Comparison of ENCODE assay signal across 8 cellular contexts in genomic region chr3:57596495-57597239, GRCh38. TPM values are rescaled to one million over a fixed set of nuclear protein-coding genes. Genes with fewer than 3 reads are reported as not detected.
DNase-seq lines count a peak whose midpoint lies in the region; ATAC-seq and TF ChIP-seq lines count a peak whose summit lies in the region.

No MANE protein-coding gene starts in this region.

- no peaks in the 10 kb centered on the region for H3K9me3 ChIP-seq in CD4-positive, alpha-beta T cell (ENCODE audit: control insufficient read depth, low read length)
- H3K9me3 ChIP-seq in left lung, result no peaks in the 10 kb centered on the region

- CTCF ChIA-PET in CD4-positive, alpha-beta T cell (lab: Charles Lee), result interaction anchor here (1.1 to 1.5 kb wide), 5 partner anchors 19 to 199 kb away, joined by 3 to 8 read pairs (median 4); partner anchors contain the start of genes PDE12 and SLMAP

- H3K36me3 Mint-ChIP-seq in CD4-positive, alpha-beta T cell (ENCODE audit: low read depth), result peaks cover 51% of the 10 kb centered on the region
- peaks cover 34% of the 10 kb centered on the region for H3K36me3 Mint-ChIP-seq in activated CD4-positive, alpha-beta T cell treated with anti-CD3 and anti-CD28 coated beads, Interleukin-2, amount 10 ng/mL, durations not matched to agents 24 days and 14 days (ENCODE audit: low read depth)
- peaks cover 48% of the 10 kb centered on the region for H3K36me3 Mint-ChIP-seq in dendritic cell treated with granulocyte-macrophage colony-stimulating factor and Interleukin-4, amounts not matched to agents 40 ng/mL and 50 ng/mL, for 4 days (ENCODE audit: low read depth)

- H3K27me3 ChIP-seq in CD4-positive, alpha-beta T cell (ENCODE audit: control insufficient read depth, insufficient read depth, low read length), result no peaks in the 10 kb centered on the region
- no peaks in the 10 kb centered on the region for H3K27me3 ChIP-seq in left lung

- H3K36me3 ChIP-seq in left lung, result peaks cover 0 to 6% of the 10 kb centered on the region in 2 donors

- DNase-seq in CD4-positive, alpha-beta T cell, result peak; percentile 22 to 62 (median 41)
- DNase-seq in NB4 (ENCODE audit: low read depth), result peak; percentile 89
- peak; percentile 92 for DNase-seq in activated CD4-positive, alpha-beta T cell treated with anti-CD3 and anti-CD28 coated beads, Interleukin-2, amount 10 ng/mL, durations not matched to agents 24 days and 14 days
- peak; percentile 88 to 95 for DNase-seq in left lung
- peak; percentile 58 to 69 for DNase-seq in stimulated activated CD4-positive, alpha-beta T cell treated with anti-CD3 and anti-CD28 coated beads, Interleukin-2, amount 100 ng/mL, for 24 hours
- DNase-seq in NCI-H1436 (lab: John Stamatoyannopoulos, UW), result no peak

- H3K4me3 Mint-ChIP-seq in CD4-positive, alpha-beta T cell, result peak overlapping the region; percentile 85
- H3K4me3 Mint-ChIP-seq in activated CD4-positive, alpha-beta T cell treated with anti-CD3 and anti-CD28 coated beads, Interleukin-2, amount 10 ng/mL, durations not matched to agents 24 days and 14 days, result peak overlapping the region; percentile 87
- H3K4me3 Mint-ChIP-seq in dendritic cell treated with granulocyte-macrophage colony-stimulating factor and Interleukin-4, amounts not matched to agents 40 ng/mL and 50 ng/mL, for 4 days, result peak overlapping the region; percentile 86

- peaks cover 35 to 57% of the 10 kb centered on the region in 2 donors for H3K4me1 ChIP-seq in left lung

- peaks cover 60% of the 10 kb centered on the region for H3K4me1 Mint-ChIP-seq in CD4-positive, alpha-beta T cell (ENCODE audit: low read depth)
- H3K4me1 Mint-ChIP-seq in activated CD4-positive, alpha-beta T cell treated with anti-CD3 and anti-CD28 coated beads, Interleukin-2, amount 10 ng/mL, durations not matched to agents 24 days and 14 days, result peaks cover 32% of the 10 kb centered on the region
- H3K4me1 Mint-ChIP-seq in dendritic cell treated with granulocyte-macrophage colony-stimulating factor and Interleukin-4, amounts not matched to agents 40 ng/mL and 50 ng/mL, for 4 days (ENCODE audit: low read depth), result peaks cover 38% of the 10 kb centered on the region

- TF ChIP-seq POLR2A in NB4 (IDR thresholded peaks at IDR 0.05; ENCODE audit: extremely low read depth, insufficient read length), result no peak

- peak overlapping the region; percentile 98 for H3K27ac ChIP-seq in CD4-positive, alpha-beta T cell (ENCODE audit: low read depth, low read length)
- peak overlapping the region; percentile 97 to 99 for H3K27ac ChIP-seq in left lung

- no peaks in the 10 kb centered on the region for H3K27me3 Mint-ChIP-seq in CD4-positive, alpha-beta T cell
- no peaks in the 10 kb centered on the region for H3K27me3 Mint-ChIP-seq in activated CD4-positive, alpha-beta T cell treated with anti-CD3 and anti-CD28 coated beads, Interleukin-2, amount 10 ng/mL, durations not matched to agents 24 days and 14 days
- no peaks in the 10 kb centered on the region for H3K27me3 Mint-ChIP-seq in dendritic cell treated with granulocyte-macrophage colony-stimulating factor and Interleukin-4, amounts not matched to agents 40 ng/mL and 50 ng/mL, for 4 days

- POLR2A ChIA-PET in CD4-positive, alpha-beta T cell (lab: Charles Lee), result interaction anchor here (0.6 to 7.0 kb wide), 28 partner anchors 7 to 914 kb away, joined by 3 to 190 read pairs (median 4); partner anchors contain the start of genes APPL1, ARHGEF3, DENND6A and HTD2

- H3K9me3 Mint-ChIP-seq in CD4-positive, alpha-beta T cell, result no peaks in the 10 kb centered on the region
- H3K9me3 Mint-ChIP-seq in activated CD4-positive, alpha-beta T cell treated with anti-CD3 and anti-CD28 coated beads, Interleukin-2, amount 10 ng/mL, durations not matched to agents 24 days and 14 days, result no peaks in the 10 kb centered on the region
- no peaks in the 10 kb centered on the region for H3K9me3 Mint-ChIP-seq in dendritic cell treated with granulocyte-macrophage colony-stimulating factor and Interleukin-4, amounts not matched to agents 40 ng/mL and 50 ng/mL, for 4 days

- peak overlapping the region; percentile 97 for H3K27ac Mint-ChIP-seq in CD4-positive, alpha-beta T cell
- peak overlapping the region; percentile 99 for H3K27ac Mint-ChIP-seq in activated CD4-positive, alpha-beta T cell treated with anti-CD3 and anti-CD28 coated beads, Interleukin-2, amount 10 ng/mL, durations not matched to agents 24 days and 14 days
- H3K27ac Mint-ChIP-seq in dendritic cell treated with granulocyte-macrophage colony-stimulating factor and Interleukin-4, amounts not matched to agents 40 ng/mL and 50 ng/mL, for 4 days, result peak overlapping the region; percentile 92

- intact Hi-C loops in CD4-positive, alpha-beta T cell (cut with DNase I, micrococcal nuclease), result loop anchor here (1.0 to 5.0 kb wide), 5 partner anchors 40 to 641 kb away; partner anchors contain the start of genes SLMAP (in 2 of the 2), ABHD6 (in 1 of the 2), DENND6A (in 1 of the 2) and PDE12 (in 1 of the 2)
- intact Hi-C loops in activated CD4-positive, alpha-beta T cell treated with anti-CD3 and anti-CD28 coated beads, Interleukin-2, amount 10 ng/mL, durations not matched to agents 24 days and 14 days (cut with micrococcal nuclease), result loop anchor here (1.0 to 5.0 kb wide), 6 partner anchors 40 to 1039 kb away; partner anchors contain the start of genes APPL1, CCDC66, HTD2 and PDE12
- intact Hi-C loops in dendritic cell treated with granulocyte-macrophage colony-stimulating factor and Interleukin-4, amounts not matched to agents 40 ng/mL and 50 ng/mL, for 4 days (cut with micrococcal nuclease), result loop anchor here (1.0 to 2.0 kb wide), 2 partner anchors 40 to 96 kb away; partner anchors contain the start of genes DENND6A and PDE12
- intact Hi-C loops in left lung (cut with DNase I), result no loop called here

- H3K4me3 ChIP-seq in NB4 (ENCODE audit: low read depth, low read length) (peak overlapping the region; percentile 96), left lung (peak overlapping the region; percentile 70 to 77)

- no peak for TF ChIP-seq CTCF in CD4-positive, alpha-beta T cell (IDR thresholded peaks at IDR 0.05)
- TF ChIP-seq CTCF in NB4 (IDR thresholded peaks at IDR 0.05; ENCODE audit: low read depth, low read length) (no peak), left lung (IDR thresholded peaks at IDR 0.05) (no peak)

- ATAC-seq in CD4-positive, alpha-beta T cell (ENCODE audit: poor library complexity), result no peak
- ATAC-seq in GM21717 (IDR thresholded peaks at IDR 0.05; ENCODE audit: unreplicated experiment) (peak; percentile 15), left lung (peak; percentile 74)

RNA-seq across cellular contexts. Expression of gene ARF4, which starts 0.5 kb away (rescaled TPM):
- total RNA-seq in CD4-positive, alpha-beta T cell, result 10 to 100 TPM; 56.7 to 59.9 TPM
- total RNA-seq in activated CD4-positive, alpha-beta T cell treated with anti-CD3 and anti-CD28 coated beads, Interleukin-2, amount 10 ng/mL, durations not matched to agents 24 days and 14 days, result 84.4 and 91.4 TPM in 2 replicates
- 100 to 1,000 TPM; 228 to 231 TPM for total RNA-seq in left lung

RNA-seq across cellular contexts. Expression of gene PDE12, which starts 40.6 kb away (rescaled TPM):
- 10 to 100 TPM; 40.5 to 40.9 TPM for total RNA-seq in CD4-positive, alpha-beta T cell
- total RNA-seq in activated CD4-positive, alpha-beta T cell treated with anti-CD3 and anti-CD28 coated beads, Interleukin-2, amount 10 ng/mL, durations not matched to agents 24 days and 14 days, result 34.4 TPM in 2 replicates
- 10 to 100 TPM; 23.1 to 24.3 TPM for total RNA-seq in left lung

RNA-seq across cellular contexts. Expression of gene DNAH12, which starts 52.5 kb away (rescaled TPM):
- under 1 TPM in 1 of 2 experiments, not detected in 1; 0.19 TPM for total RNA-seq in CD4-positive, alpha-beta T cell
- not detected in 2 replicates for total RNA-seq in activated CD4-positive, alpha-beta T cell treated with anti-CD3 and anti-CD28 coated beads, Interleukin-2, amount 10 ng/mL, durations not matched to agents 24 days and 14 days
- total RNA-seq in left lung, result 1 to 10 TPM in 1 of 2 donors, under 1 TPM in 1; 0.61 to 4.9 TPM

Comparison
In these comparisons a context has a peak if more than half of its experiments do, and no peak if none do; other contexts are left out.
1. intact Hi-C loops: an anchor here in CD4-positive, alpha-beta T cell (1.0 to 5.0 kb wide), activated CD4-positive, alpha-beta T cell treated with anti-CD3 and anti-CD28 coated beads, Interleukin-2, amount 10 ng/mL, durations not matched to agents 24 days and 14 days (1.0 to 5.0 kb wide) and dendritic cell treated with granulocyte-macrophage colony-stimulating factor and Interleukin-4, amounts not matched to agents 40 ng/mL and 50 ng/mL, for 4 days (1.0 to 2.0 kb wide); none called in left lung.